21 cellular contexts compared by ENCODE assay signal in the genomic region with DNA sequence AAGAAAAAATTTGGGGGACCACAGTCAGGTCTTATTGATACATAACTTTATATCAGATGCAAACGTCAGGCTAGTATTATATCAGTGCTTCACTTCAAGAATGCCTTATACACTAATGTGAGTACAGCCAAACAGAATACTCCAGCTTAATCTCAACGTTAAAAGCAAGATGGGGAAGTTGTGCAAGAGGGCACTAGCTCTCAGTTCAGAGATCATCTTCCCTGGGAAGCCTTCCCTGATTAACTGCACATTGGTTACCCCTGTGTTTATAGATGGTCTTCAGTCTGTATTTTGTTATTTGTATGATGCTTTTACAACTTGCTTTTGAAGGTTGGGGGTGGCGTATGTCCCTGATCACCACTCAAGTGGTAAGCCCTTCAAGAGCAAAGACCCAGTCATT. TPM values are rescaled to one million over a fixed set of nuclear protein-coding genes. Genes with fewer than 3 reads are reported as not detected.
DNase-seq lines count a peak whose midpoint lies in the region; ATAC-seq, FAIRE-seq and TF ChIP-seq lines count a peak whose summit lies in the region.
"Had no signal": no experiment of that assay in that cellular context is flagged by ENCODE, and none has a peak within 500 bp of the region (broad histone marks: within the 10 kb centered on the region; RNA-seq: fewer than 3 reads in every experiment).

No MANE protein-coding gene starts in this region.

- H3K9me3 ChIP-seq in heart left ventricle (no peaks in the 10 kb centered on the region), kidney (ENCODE audit: control insufficient read depth in 1 of 2, low read length in 2 of 2) (no peaks in the 10 kb centered on the region), transverse colon (no peaks in the 10 kb centered on the region)

- H3K36me3 ChIP-seq in heart left ventricle (peaks cover 0 to 6% (median 3%) of the 10 kb centered on the region in 9 donors), kidney (ENCODE audit: control insufficient read depth in 1 of 2, insufficient read depth in 2 of 2, low read length in 2 of 2) (no peaks in the 10 kb centered on the region), transverse colon (no peaks in the 10 kb centered on the region)

- H3K9ac ChIP-seq in kidney (ENCODE audit: low read length in 2 of 2): no peak overlapping the region
- H3K9ac ChIP-seq: parathyroid adenoma had no signal

- H3K4me1 ChIP-seq in heart left ventricle (peaks cover 42 to 100% (median 96%) of the 10 kb centered on the region in 12 donors), kidney (ENCODE audit: control insufficient read depth in 1 of 2, insufficient read depth in 1 of 2, low read depth in 1 of 2, low read length in 2 of 2) (peaks cover 40 to 58% of the 10 kb centered on the region in 2 donors), transverse colon (peaks cover 24 to 78% (median 45%) of the 10 kb centered on the region in 4 donors)

- H3K4me1 Mint-ChIP-seq in natural killer cell treated with Interleukin-12 subunit alpha and Interleukin-12 subunit beta and Interleukin-15 and Interleukin-18, amount 100 ng/mL, for 72 hours (ENCODE audit: low read depth in 2 of 2): peaks cover 3 to 8% of the 10 kb centered on the region in 2 donors

- intact Hi-C loops in heart left ventricle (cut with DNase I): loop anchor here in 2 of 10 donors (5.0 to 10.0 kb wide), 2 partner anchors 54 to 294 kb away; no protein-coding TSS in a partner anchor
- intact Hi-C loops in Right ventricle myocardium inferior (cut with DNase I): no loop called here
- intact Hi-C loops in kidney (cut with DNase I): no loop called here
- intact Hi-C loops in transverse colon (cut with DNase I; ENCODE audit: low total_unique reads): loop anchor here (10.0 kb wide), 1 partner anchor 46 kb away; no protein-coding TSS in a partner anchor

- in situ Hi-C loops in transverse colon (cut with MboI; ENCODE audit: low pct_ligation_motif_present in 1 of 4, low pct_unique_long_range_greater_than_20kb in 1 of 4, low sequenced_read_pairs in 3 of 4): no loop called here

- H3K27me3 ChIP-seq in heart left ventricle (no peaks in the 10 kb centered on the region), transverse colon (no peaks in the 10 kb centered on the region)

- H3K36me3 Mint-ChIP-seq in natural killer cell treated with Interleukin-12 subunit alpha and Interleukin-12 subunit beta and Interleukin-15 and Interleukin-18, amount 100 ng/mL, for 72 hours: no peaks in the 10 kb centered on the region
- H3K36me3 Mint-ChIP-seq: CD14-positive monocyte had no signal

- FAIRE-seq in kidney (lab: Jason Lieb, UNC) (no peak), urothelium cell line (lab: Jason Lieb, UNC) (no peak)
- FAIRE-seq: A204.1 had no signal

- no peak overlapping the region for H3K4me3 Mint-ChIP-seq in natural killer cell treated with Interleukin-12 subunit alpha and Interleukin-12 subunit beta and Interleukin-15 and Interleukin-18, amount 100 ng/mL, for 72 hours
- H3K4me3 Mint-ChIP-seq: activated CD4-positive, alpha-beta T cell treated with anti-CD3 and anti-CD28 coated beads for 36 hours; CD14-positive monocyte; naive thymus-derived CD4-positive, alpha-beta T cell had no signal

- 36 to 42% (median 40%) methylated on average over 3 of the region's 3 CpGs for WGBS in heart left ventricle, 4 donors
- WGBS in transverse colon (ENCODE audit: low coverage in 1 of 2), 2 donors: 52 to 75% methylated on average over 2 to 3 of the region's 3 CpGs

- no peak for TF ChIP-seq POLR2A in heart left ventricle (IDR thresholded peaks at IDR 0.05)
- TF ChIP-seq POLR2A in transverse colon (IDR thresholded peaks at IDR 0.05): no peak

- H3K27ac ChIP-seq in heart left ventricle (peak overlapping the region in 10 of 12 donors; percentile 42 to 96 (median 84)), kidney (ENCODE audit: low read depth in 2 of 2, low read length in 2 of 2) (peak overlapping the region; percentile 7 to 80), transverse colon (peak overlapping the region in 3 of 4 donors; percentile 77 to 82 (median 78))

- DNase-seq in heart left ventricle (no peak), Right ventricle myocardium inferior (ENCODE audit: missing footprints) (no peak), SKM-1 treated with dmso at 0.1 percent for 144 hours (lab: John Stamatoyannopoulos, UW; ENCODE audit: unreplicated experiment) (peak; percentile 52), kidney (no peak), transverse colon (no peak), NCI-H146 (lab: John Stamatoyannopoulos, UW) (no peak), urothelium cell line (ENCODE audit: low spot score) (no peak)
- no peak for DNase-seq in natural killer cell treated with Interleukin-12 subunit alpha and Interleukin-12 subunit beta and Interleukin-15 and Interleukin-18, amount 100 ng/mL, for 72 hours (ENCODE audit: low spot score)
- DNase-seq: activated CD4-positive, alpha-beta T cell treated with anti-CD3 and anti-CD28 coated beads for 36 hours; activated gamma-delta T cell treated with Interleukin-2 at 50 U/mL for 16 hours; DND-41; mammary epithelial cell; naive thymus-derived CD4-positive, alpha-beta T cell; NCI-H1436 treated with DMSO at 0.1 percent for 48 hours; NCI-H82; T-helper 2 cell had no signal

- no peaks in the 10 kb centered on the region for H3K9me3 Mint-ChIP-seq in natural killer cell treated with Interleukin-12 subunit alpha and Interleukin-12 subunit beta and Interleukin-15 and Interleukin-18, amount 100 ng/mL, for 72 hours

- H3K27ac Mint-ChIP-seq in natural killer cell treated with Interleukin-12 subunit alpha and Interleukin-12 subunit beta and Interleukin-15 and Interleukin-18, amount 100 ng/mL, for 72 hours: no peak overlapping the region
- H3K27ac Mint-ChIP-seq: activated CD4-positive, alpha-beta T cell treated with anti-CD3 and anti-CD28 coated beads for 36 hours; CD14-positive monocyte; naive thymus-derived CD4-positive, alpha-beta T cell had no signal

- no peak for ATAC-seq in heart left ventricle
- ATAC-seq in Right ventricle myocardium inferior: no peak
- no peak for ATAC-seq in natural killer cell treated with Interleukin-12 subunit alpha and Interleukin-12 subunit beta and Interleukin-15 and Interleukin-18, amount 100 ng/mL, for 72 hours
- ATAC-seq: activated CD4-positive, alpha-beta T cell treated with anti-CD3 and anti-CD28 coated beads for 36 hours; HCT116; naive thymus-derived CD4-positive, alpha-beta T cell had no signal

- H3K4me3 ChIP-seq in heart left ventricle (no peak overlapping the region), kidney (ENCODE audit: low read length in 2 of 2) (no peak overlapping the region), transverse colon (no peak overlapping the region)
- H3K4me3 ChIP-seq: skin epidermis had no signal

- peaks cover 14 to 19% of the 10 kb centered on the region in 2 donors for H3K27me3 Mint-ChIP-seq in natural killer cell treated with Interleukin-12 subunit alpha and Interleukin-12 subunit beta and Interleukin-15 and Interleukin-18, amount 100 ng/mL, for 72 hours

- TF ChIP-seq CTCF in heart left ventricle (IDR thresholded peaks at IDR 0.05): no peak
- TF ChIP-seq CTCF in kidney (IDR thresholded peaks at IDR 0.05; ENCODE audit: borderline replicate concordance, extremely low read depth, insufficient read depth): no peak
- no peak for TF ChIP-seq CTCF in transverse colon (IDR thresholded peaks at IDR 0.05)

- no peak for TF ChIP-seq EP300 in transverse colon (IDR thresholded peaks at IDR 0.05; ENCODE audit: low read depth)

RNA-seq across cellular contexts. Expression of gene EPAS1, which starts 11.4 kb away (rescaled TPM):
- total RNA-seq in heart left ventricle (100 to 1,000 TPM; 194 to 790 (median 216) TPM), Right ventricle myocardium inferior (205 TPM), kidney (398 TPM), transverse colon (100 to 1,000 TPM; 102 to 260 (median 167) TPM)
- polyA plus RNA-seq in heart left ventricle (100 to 1,000 TPM in 1 of 2 donors, 10 to 100 TPM in 1; 93.6 to 153 TPM), kidney (ENCODE audit: insufficient read depth, low read depth, low replicate concordance) (142 TPM)
- 10 to 100 TPM in 1 of 2 donors, 1 to 10 TPM in 1; 7.5 to 84.7 TPM for total RNA-seq in natural killer cell treated with Interleukin-12 subunit alpha and Interleukin-12 subunit beta and Interleukin-15 and Interleukin-18, amount 100 ng/mL, for 72 hours
